In genomic region chrX:154002215-154002719, GRCh38 we compare ENCODE assay signal across 9 cellular contexts. TPM values are rescaled to one million over a fixed set of nuclear protein-coding genes. Genes with fewer than 3 reads are reported as not detected.
DNase-seq lines count a peak whose midpoint lies in the region; ATAC-seq and TF ChIP-seq lines count a peak whose summit lies in the region.
"Had no signal": no experiment of that assay in that cellular context is flagged by ENCODE, and none has a peak within 500 bp of the region (broad histone marks: within the 10 kb centered on the region; RNA-seq: fewer than 3 reads in every experiment).

No MANE protein-coding gene starts in this region.

- ATAC-seq in HG03280 (IDR thresholded peaks at IDR 0.05; ENCODE audit: unreplicated experiment) = no peak

- peak overlapping the region; percentile 79 for H3K9ac ChIP-seq in HUES6 (ENCODE audit: low read length)

- H3K4me3 Mint-ChIP-seq in mesothelial cell of epicardium = no peak overlapping the region

- TF ChIP-seq CTCF in mesothelial cell of epicardium (IDR thresholded peaks at IDR 0.05; ENCODE audit: unreplicated experiment) = no peak

- H3K9me3 ChIP-seq in HUES6 (ENCODE audit: control insufficient read depth, insufficient read depth, low read depth, low read length) = peaks cover 6% of the 10 kb centered on the region; the same call in 1 of the 2 replicates

- in situ Hi-C loops in SK-MEL-5 (cut with HindIII; ENCODE audit: low pct_unique_long_range_greater_than_20kb, low sequenced_read_pairs) = no loop called here

- H3K4me1 Mint-ChIP-seq in mesothelial cell of epicardium = peaks cover 16% of the 10 kb centered on the region

- H3K27ac Mint-ChIP-seq in mesothelial cell of epicardium = peak overlapping the region; percentile 91

- H3K4me3 ChIP-seq in HUES6 (ENCODE audit: low read depth, low read length) = no peak overlapping the region

- peaks cover 20% of the 10 kb centered on the region for H3K9me3 Mint-ChIP-seq in mesothelial cell of epicardium

- no peaks in the 10 kb centered on the region for H3K27me3 Mint-ChIP-seq in mesothelial cell of epicardium (ENCODE audit: low read depth)

- H3K27me3 ChIP-seq in HUES6 (ENCODE audit: control insufficient read depth, insufficient read depth, low read length) = no peaks in the 10 kb centered on the region

- H3K36me3 ChIP-seq in HUES6 (ENCODE audit: control insufficient read depth, insufficient read depth, low read length) = peaks cover 3% of the 10 kb centered on the region; the same call in 1 of the 2 replicates

- H3K36me3 Mint-ChIP-seq in mesothelial cell of epicardium = peaks cover 9% of the 10 kb centered on the region

- peaks cover 20% of the 10 kb centered on the region for H3K4me1 ChIP-seq in HUES6 (ENCODE audit: control insufficient read depth, insufficient read depth, low read length)

- H3K27ac ChIP-seq in HUES6 (ENCODE audit: low read depth, low read length) (peak overlapping the region; percentile 81; the same call in 1 of the 2 replicates), cingulate gyrus (ENCODE audit: low read depth, low read length) (peak overlapping the region; percentile 83)
- H3K27ac ChIP-seq: C4-2B had no signal

- peak; percentile 16 for DNase-seq in NCI-H2171 treated with DMSO at 0.1 percent for 48 hours (lab: John Stamatoyannopoulos, UW)
- DNase-seq in NCI-H2171 (lab: John Stamatoyannopoulos, UW) = no peak
- peak; percentile 31 for DNase-seq in SK-MEL-5 (ENCODE audit: low read depth, low spot score)
- no peak for DNase-seq in mesothelial cell of epicardium (ENCODE audit: low spot score in 2 of 2, unreplicated experiment in 2 of 2)
- no peak for DNase-seq in germinal center (ENCODE audit: low spot score)

RNA-seq across cellular contexts. Expression of gene IRAK1, which starts 17.4 kb away (rescaled TPM):
- 45.1 and 52.6 TPM in 2 replicates for total RNA-seq in SK-MEL-5 (2014; rRNA removed; shearing (Covaris generic))
- 130 and 159 TPM in 2 replicates for polyA plus RNA-seq in SK-MEL-5 (2015; cell fraction: cytosol; rRNA removed)
- polyA plus RNA-seq in SK-MEL-5 (2015; cell fraction: nucleus; rRNA removed) = 88.5 and 148 TPM in 2 replicates
- total RNA-seq in mesothelial cell of epicardium = 64.9 to 73.4 TPM (median 69.1 TPM) in 3 replicates

RNA-seq across cellular contexts. Expression of gene TMEM187, which starts 29.7 kb away (rescaled TPM):
- total RNA-seq in SK-MEL-5 (2014; rRNA removed; shearing (Covaris generic)) = 5.8 and 7.6 TPM in 2 replicates
- polyA plus RNA-seq in SK-MEL-5 (2015; cell fraction: cytosol; rRNA removed) = 10.8 and 11.7 TPM in 2 replicates
- polyA plus RNA-seq in SK-MEL-5 (2015; cell fraction: nucleus; rRNA removed) = 3.4 and 21.6 TPM in 2 replicates
- 11.5 to 15.0 TPM (median 14.2 TPM) in 3 replicates for total RNA-seq in mesothelial cell of epicardium

RNA-seq across cellular contexts. Expression of gene HCFC1, which starts 30.6 kb away (rescaled TPM):
- total RNA-seq in SK-MEL-5 (2014; rRNA removed; shearing (Covaris generic)) = 22.6 and 23.3 TPM in 2 replicates
- 87.4 and 108 TPM in 2 replicates for polyA plus RNA-seq in SK-MEL-5 (2015; cell fraction: cytosol; rRNA removed)
- 43.7 and 48.3 TPM in 2 replicates for polyA plus RNA-seq in SK-MEL-5 (2015; cell fraction: nucleus; rRNA removed)
- 96.3 to 99.9 TPM (median 98.5 TPM) in 3 replicates for total RNA-seq in mesothelial cell of epicardium

RNA-seq across cellular contexts. Expression of gene RENBP, which starts 57.8 kb away (rescaled TPM):
- 12.3 and 13.4 TPM in 2 replicates for total RNA-seq in SK-MEL-5 (2014; rRNA removed; shearing (Covaris generic))
- polyA plus RNA-seq in SK-MEL-5 (2015; cell fraction: cytosol; rRNA removed) = 7.6 and 9.4 TPM in 2 replicates
- polyA plus RNA-seq in SK-MEL-5 (2015; cell fraction: nucleus; rRNA removed) = 19.6 and 22.4 TPM in 2 replicates
- 7.2 to 8.5 TPM (median 7.2 TPM) in 3 replicates for total RNA-seq in mesothelial cell of epicardium

Comparison
In these comparisons a context has a peak if more than half of its experiments do, and no peak if none do; other contexts are left out.
1. DNase-seq: peak in NCI-H2171 treated with DMSO at 0.1 percent for 48 hours (single experiment) and SK-MEL-5 (single experiment); none in NCI-H2171 (single experiment), mesothelial cell of epicardium (0 of 2) and germinal center (single experiment).